ENCODE assay signal across 8 cellular contexts in genomic region chr11:114036156-114036811, GRCh38. TPM values are rescaled to one million over a fixed set of nuclear protein-coding genes. Genes with fewer than 3 reads are reported as not detected.
DNase-seq lines count a peak whose midpoint lies in the region; ATAC-seq lines count a peak whose summit lies in the region.

No MANE protein-coding gene starts in this region.

- DNase-seq in DMS53 (lab: John Stamatoyannopoulos, UW) (peak; percentile 91), NCI-H1092 (lab: John Stamatoyannopoulos, UW) (peak; percentile 52), cerebellum (ENCODE audit: low spot score) (peak; percentile 71), kidney glomerular epithelial cell (lab: John Stamatoyannopoulos, UW) (peak; percentile 30), NCI-H1105 treated with DMSO at 0.1 percent for 48 hours (lab: John Stamatoyannopoulos, UW) (no peak)
- peak; percentile 42 for DNase-seq in stimulated activated CD4-positive, alpha-beta T cell treated with anti-CD3 and anti-CD28 coated beads, Interleukin-12 subunit alpha, Interleukin-12 subunit beta, amount 100 ng/mL, for 4 hours

- peak; percentile 81 to 85 for ATAC-seq in activated CD4-positive, CD25-positive, alpha-beta regulatory T cell treated with anti-CD3 and anti-CD28 coated beads, Interleukin-2, amount 50 U/mL, for 24 hours
- ATAC-seq in HG02840 (IDR thresholded peaks at IDR 0.05; ENCODE audit: low FRiP score, unreplicated experiment): no peak

RNA-seq across cellular contexts. Expression of gene ZBTB16, which starts 23.2 kb away (rescaled TPM):
- 4.2 TPM for total RNA-seq in cerebellum
